In genomic region chrX:149207518-149207917, GRCh38 we compare ENCODE assay signal across 17 cellular contexts.
DNase-seq lines count a peak whose midpoint lies in the region; ATAC-seq lines count a peak whose summit lies in the region.
"Had no signal": no experiment of that assay in that cellular context is flagged by ENCODE, and none has a peak within 500 bp of the region (broad histone marks: within the 10 kb centered on the region; RNA-seq: fewer than 3 reads in every experiment).

No MANE protein-coding gene starts in this region.

- peaks cover 0 to 4% of the 10 kb centered on the region in 2 donors for H3K9me3 Mint-ChIP-seq in stimulated activated naive B cell treated with anti-CD40 and anti-IgM and Interleukin-4, amounts not matched to agents 10 μg/mL and 1 μg/mL and 100 μg/mL, for 72 hours
- H3K9me3 Mint-ChIP-seq: CD8-positive, alpha-beta T cell had no signal

- H3K4me1 Mint-ChIP-seq in stimulated activated naive B cell treated with anti-CD40 and anti-IgM and Interleukin-4, amounts not matched to agents 10 μg/mL and 1 μg/mL and 100 μg/mL, for 72 hours = peaks cover 0 to 5% of the 10 kb centered on the region in 2 donors

- H3K27me3 Mint-ChIP-seq in stimulated activated naive B cell treated with anti-CD40 and anti-IgM and Interleukin-4, amounts not matched to agents 10 μg/mL and 1 μg/mL and 100 μg/mL, for 72 hours = peaks cover 5% of the 10 kb centered on the region in 2 donors

- H3K27ac Mint-ChIP-seq in stimulated activated naive B cell treated with anti-CD40 and anti-IgM and Interleukin-4, amounts not matched to agents 10 μg/mL and 1 μg/mL and 100 μg/mL, for 72 hours = no peak overlapping the region
- H3K27ac Mint-ChIP-seq: CD14-positive monocyte; CD8-positive, alpha-beta T cell had no signal

- ATAC-seq in GM19463 (IDR thresholded peaks at IDR 0.05; ENCODE audit: unreplicated experiment) (peak; percentile 33), HG02588 (IDR thresholded peaks at IDR 0.05; ENCODE audit: unreplicated experiment) (peak; percentile 50), HG02973 (IDR thresholded peaks at IDR 0.05; ENCODE audit: unreplicated experiment) (peak; percentile 58)
- peak; percentile 65 to 74 for ATAC-seq in stimulated activated naive B cell treated with anti-CD40 and anti-IgM and Interleukin-4, amounts not matched to agents 10 μg/mL and 1 μg/mL and 100 μg/mL, for 72 hours (replicated peaks)
- ATAC-seq: A549; CD8-positive, alpha-beta T cell had no signal

- H3K36me3 Mint-ChIP-seq in stimulated activated naive B cell treated with anti-CD40 and anti-IgM and Interleukin-4, amounts not matched to agents 10 μg/mL and 1 μg/mL and 100 μg/mL, for 72 hours = no peaks in the 10 kb centered on the region
- H3K36me3 Mint-ChIP-seq: CD14-positive monocyte; CD8-positive, alpha-beta T cell had no signal

- DNase-seq in stimulated activated naive B cell treated with anti-CD40 and anti-IgM and Interleukin-4, amounts not matched to agents 10 μg/mL and 1 μg/mL and 100 μg/mL, for 72 hours = no peak
- DNase-seq in HT-29 (ENCODE audit: low spot score) = no peak
- no peak for DNase-seq in activated effector memory CD4-positive, alpha-beta T cell treated with anti-CD3 and anti-CD28 coated beads, Interleukin-2, amount 50 U/mL, for 16 hours
- no peak for DNase-seq in hepatic stellate cell (ENCODE audit: low spot score)
- DNase-seq: CD8-positive, alpha-beta T cell; COR-L47; DMS153; DMS79 treated with DMSO at 0.1 percent for 48 hours; EL; IMR-90; Kasumi-1; KBM-7 had no signal

- no peak overlapping the region for H3K4me3 Mint-ChIP-seq in stimulated activated naive B cell treated with anti-CD40 and anti-IgM and Interleukin-4, amounts not matched to agents 10 μg/mL and 1 μg/mL and 100 μg/mL, for 72 hours
- H3K4me3 Mint-ChIP-seq: CD14-positive monocyte; CD8-positive, alpha-beta T cell had no signal
